ENCODE assay signal across 8 cellular contexts in the genomic region with DNA sequence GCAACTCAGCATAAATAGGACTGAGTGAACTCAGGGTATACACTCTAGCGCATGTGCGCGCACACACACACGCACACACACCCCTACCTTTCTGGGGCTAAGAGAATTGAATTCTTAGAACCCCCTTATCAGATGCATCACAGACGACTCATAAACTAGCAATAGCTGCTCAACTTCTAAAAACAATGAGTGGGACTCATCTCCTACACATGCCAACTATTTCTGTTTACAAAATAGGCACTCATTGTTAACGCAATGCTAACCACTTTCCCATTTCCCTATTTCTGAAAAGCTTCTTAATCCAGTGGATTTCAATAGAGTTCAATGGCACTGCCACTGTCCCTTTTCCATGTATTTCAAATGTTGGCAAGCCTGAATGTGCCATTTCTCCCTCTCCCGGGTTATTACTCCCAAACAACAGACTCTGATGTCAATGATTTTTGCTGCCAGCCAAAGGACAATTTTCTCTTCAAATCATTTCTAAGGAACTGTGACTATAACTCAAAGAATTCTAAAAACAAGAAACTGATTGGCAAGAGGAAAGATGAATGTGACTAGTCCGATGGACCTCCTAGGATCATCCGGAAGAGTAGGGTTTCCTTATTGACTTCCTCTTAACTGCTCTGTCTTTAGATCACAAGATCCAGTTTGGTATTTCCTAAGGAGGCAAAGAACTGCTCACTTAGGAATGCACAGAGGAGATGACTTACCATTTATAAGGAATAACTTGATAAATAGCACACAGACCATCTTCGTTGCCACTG. TPM values are rescaled to one million over a fixed set of nuclear protein-coding genes. Genes with fewer than 3 reads are reported as not detected.
DNase-seq lines count a peak whose midpoint lies in the region; ATAC-seq and TF ChIP-seq lines count a peak whose summit lies in the region.

No MANE protein-coding gene starts in this region.

- no peaks in the 10 kb centered on the region for H3K9me3 Mint-ChIP-seq in WTC11

- H3K27ac Mint-ChIP-seq in WTC11 = peak overlapping the region; percentile 15

- H3K27me3 Mint-ChIP-seq in WTC11 (ENCODE audit: low read depth) = no peaks in the 10 kb centered on the region

- no peaks in the 10 kb centered on the region for H3K36me3 ChIP-seq in neutrophil

- TF ChIP-seq CTCF in WTC11 (IDR thresholded peaks at IDR 0.05) = no peak
- no peak for TF ChIP-seq CTCF in neutrophil (IDR thresholded peaks at IDR 0.05)

- CTCF ChIA-PET in WTC11 (lab: Charles Lee) = no interaction called here

- peaks cover 55% of the 10 kb centered on the region for H3K36me3 Mint-ChIP-seq in WTC11

- peaks cover 95 to 96% of the 10 kb centered on the region in 2 experiments for H3K4me1 ChIP-seq in neutrophil (ENCODE audit: control insufficient read depth in 1 of 2, insufficient read depth in 1 of 2, low read depth in 1 of 2, low read length in 1 of 2)

- ATAC-seq in WTC11 = no peak
- no peak for ATAC-seq in GM21390 (IDR thresholded peaks at IDR 0.05; ENCODE audit: unreplicated experiment)

- H3K9me3 ChIP-seq in neutrophil = no peaks in the 10 kb centered on the region

- peak overlapping the region; percentile 43 for H3K27ac ChIP-seq in neutrophil

- H3K4me3 Mint-ChIP-seq in WTC11 = no peak overlapping the region

- POLR2A ChIA-PET in WTC11 (lab: Charles Lee) = no interaction called here

- peak overlapping the region in 1 of 2 experiments; percentile 9 for H3K4me3 ChIP-seq in neutrophil (ENCODE audit: low read depth in 1 of 2, low read length in 1 of 2)

- DNase-seq in HPDE6-E6E7 (ENCODE audit: extremely low spot score) = peak; percentile 75
- no peak for DNase-seq in WTC11 (ENCODE audit: low spot score)
- peak; percentile 84 for DNase-seq in central memory CD4-positive, alpha-beta T cell
- no peak for DNase-seq in NCI-H1417 treated with DMSO at 0.1 percent for 48 hours (lab: John Stamatoyannopoulos, UW)
- DNase-seq in SK-N-DZ (ENCODE audit: low spot score) = no peak
- no peak for DNase-seq in NCI-H345 treated with DMSO at 0.1 percent for 48 hours (lab: John Stamatoyannopoulos, UW; ENCODE audit: unreplicated experiment)

- no peaks in the 10 kb centered on the region for H3K27me3 ChIP-seq in neutrophil

- peaks cover 62% of the 10 kb centered on the region for H3K4me1 Mint-ChIP-seq in WTC11

TF ChIP-seq in WTC11, 78 proteins besides CTCF, POLR2A, EP300 and RAD21 (continues in another document):
- no peak for TF ChIP-seq TP53 (CRISPR knock-in tag; IDR thresholded peaks at IDR 0.05)
- TF ChIP-seq, protein P1, sequence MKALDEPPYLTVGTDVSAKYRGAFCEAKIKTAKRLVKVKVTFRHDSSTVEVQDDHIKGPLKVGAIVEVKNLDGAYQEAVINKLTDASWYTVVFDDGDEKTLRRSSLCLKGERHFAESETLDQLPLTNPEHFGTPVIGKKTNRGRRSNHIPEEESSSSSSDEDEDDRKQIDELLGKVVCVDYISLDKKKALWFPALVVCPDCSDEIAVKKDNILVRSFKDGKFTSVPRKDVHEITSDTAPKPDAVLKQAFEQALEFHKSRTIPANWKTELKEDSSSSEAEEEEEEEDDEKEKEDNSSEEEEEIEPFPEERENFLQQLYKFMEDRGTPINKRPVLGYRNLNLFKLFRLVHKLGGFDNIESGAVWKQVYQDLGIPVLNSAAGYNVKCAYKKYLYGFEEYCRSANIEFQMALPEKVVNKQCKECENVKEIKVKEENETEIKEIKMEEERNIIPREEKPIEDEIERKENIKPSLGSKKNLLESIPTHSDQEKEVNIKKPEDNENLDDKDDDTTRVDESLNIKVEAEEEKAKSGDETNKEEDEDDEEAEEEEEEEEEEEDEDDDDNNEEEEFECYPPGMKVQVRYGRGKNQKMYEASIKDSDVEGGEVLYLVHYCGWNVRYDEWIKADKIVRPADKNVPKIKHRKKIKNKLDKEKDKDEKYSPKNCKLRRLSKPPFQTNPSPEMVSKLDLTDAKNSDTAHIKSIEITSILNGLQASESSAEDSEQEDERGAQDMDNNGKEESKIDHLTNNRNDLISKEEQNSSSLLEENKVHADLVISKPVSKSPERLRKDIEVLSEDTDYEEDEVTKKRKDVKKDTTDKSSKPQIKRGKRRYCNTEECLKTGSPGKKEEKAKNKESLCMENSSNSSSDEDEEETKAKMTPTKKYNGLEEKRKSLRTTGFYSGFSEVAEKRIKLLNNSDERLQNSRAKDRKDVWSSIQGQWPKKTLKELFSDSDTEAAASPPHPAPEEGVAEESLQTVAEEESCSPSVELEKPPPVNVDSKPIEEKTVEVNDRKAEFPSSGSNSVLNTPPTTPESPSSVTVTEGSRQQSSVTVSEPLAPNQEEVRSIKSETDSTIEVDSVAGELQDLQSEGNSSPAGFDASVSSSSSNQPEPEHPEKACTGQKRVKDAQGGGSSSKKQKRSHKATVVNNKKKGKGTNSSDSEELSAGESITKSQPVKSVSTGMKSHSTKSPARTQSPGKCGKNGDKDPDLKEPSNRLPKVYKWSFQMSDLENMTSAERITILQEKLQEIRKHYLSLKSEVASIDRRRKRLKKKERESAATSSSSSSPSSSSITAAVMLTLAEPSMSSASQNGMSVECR (CRISPR knock-in tag; IDR thresholded peaks at IDR 0.05; ENCODE audit: borderline replicate concordance) = no peak
- TF ChIP-seq SMAD4 (CRISPR knock-in tag; IDR thresholded peaks at IDR 0.05) = no peak
- TF ChIP-seq, protein P2, sequence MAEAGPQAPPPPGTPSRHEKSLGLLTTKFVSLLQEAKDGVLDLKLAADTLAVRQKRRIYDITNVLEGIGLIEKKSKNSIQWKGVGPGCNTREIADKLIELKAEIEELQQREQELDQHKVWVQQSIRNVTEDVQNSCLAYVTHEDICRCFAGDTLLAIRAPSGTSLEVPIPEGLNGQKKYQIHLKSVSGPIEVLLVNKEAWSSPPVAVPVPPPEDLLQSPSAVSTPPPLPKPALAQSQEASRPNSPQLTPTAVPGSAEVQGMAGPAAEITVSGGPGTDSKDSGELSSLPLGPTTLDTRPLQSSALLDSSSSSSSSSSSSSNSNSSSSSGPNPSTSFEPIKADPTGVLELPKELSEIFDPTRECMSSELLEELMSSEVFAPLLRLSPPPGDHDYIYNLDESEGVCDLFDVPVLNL (CRISPR knock-in tag; IDR thresholded peaks at IDR 0.05; ENCODE audit: borderline replicate concordance, low read depth) = no peak
- no peak for TF ChIP-seq KAT7 (CRISPR knock-in tag; IDR thresholded peaks at IDR 0.05; ENCODE audit: borderline replicate concordance)
- no peak for TF ChIP-seq ZBTB21 (CRISPR knock-in tag; IDR thresholded peaks at IDR 0.05; ENCODE audit: borderline replicate concordance)
- no peak for TF ChIP-seq SP1 (CRISPR knock-in tag; conservative IDR thresholded peaks at IDR 0.05)
- TF ChIP-seq ESRRA (CRISPR knock-in tag; IDR thresholded peaks at IDR 0.05; ENCODE audit: borderline replicate concordance) = no peak
- TF ChIP-seq NFE2L1 (CRISPR knock-in tag; IDR thresholded peaks at IDR 0.05) = no peak
- TF ChIP-seq, protein P3, sequence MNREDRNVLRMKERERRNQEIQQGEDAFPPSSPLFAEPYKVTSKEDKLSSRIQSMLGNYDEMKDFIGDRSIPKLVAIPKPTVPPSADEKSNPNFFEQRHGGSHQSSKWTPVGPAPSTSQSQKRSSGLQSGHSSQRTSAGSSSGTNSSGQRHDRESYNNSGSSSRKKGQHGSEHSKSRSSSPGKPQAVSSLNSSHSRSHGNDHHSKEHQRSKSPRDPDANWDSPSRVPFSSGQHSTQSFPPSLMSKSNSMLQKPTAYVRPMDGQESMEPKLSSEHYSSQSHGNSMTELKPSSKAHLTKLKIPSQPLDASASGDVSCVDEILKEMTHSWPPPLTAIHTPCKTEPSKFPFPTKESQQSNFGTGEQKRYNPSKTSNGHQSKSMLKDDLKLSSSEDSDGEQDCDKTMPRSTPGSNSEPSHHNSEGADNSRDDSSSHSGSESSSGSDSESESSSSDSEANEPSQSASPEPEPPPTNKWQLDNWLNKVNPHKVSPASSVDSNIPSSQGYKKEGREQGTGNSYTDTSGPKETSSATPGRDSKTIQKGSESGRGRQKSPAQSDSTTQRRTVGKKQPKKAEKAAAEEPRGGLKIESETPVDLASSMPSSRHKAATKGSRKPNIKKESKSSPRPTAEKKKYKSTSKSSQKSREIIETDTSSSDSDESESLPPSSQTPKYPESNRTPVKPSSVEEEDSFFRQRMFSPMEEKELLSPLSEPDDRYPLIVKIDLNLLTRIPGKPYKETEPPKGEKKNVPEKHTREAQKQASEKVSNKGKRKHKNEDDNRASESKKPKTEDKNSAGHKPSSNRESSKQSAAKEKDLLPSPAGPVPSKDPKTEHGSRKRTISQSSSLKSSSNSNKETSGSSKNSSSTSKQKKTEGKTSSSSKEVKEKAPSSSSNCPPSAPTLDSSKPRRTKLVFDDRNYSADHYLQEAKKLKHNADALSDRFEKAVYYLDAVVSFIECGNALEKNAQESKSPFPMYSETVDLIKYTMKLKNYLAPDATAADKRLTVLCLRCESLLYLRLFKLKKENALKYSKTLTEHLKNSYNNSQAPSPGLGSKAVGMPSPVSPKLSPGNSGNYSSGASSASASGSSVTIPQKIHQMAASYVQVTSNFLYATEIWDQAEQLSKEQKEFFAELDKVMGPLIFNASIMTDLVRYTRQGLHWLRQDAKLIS (CRISPR knock-in tag; IDR thresholded peaks at IDR 0.05; ENCODE audit: borderline replicate concordance) = no peak
- no peak for TF ChIP-seq SMAD3 (CRISPR knock-in tag; IDR thresholded peaks at IDR 0.05; ENCODE audit: borderline replicate concordance)
- TF ChIP-seq ZNF232 (CRISPR knock-in tag; IDR thresholded peaks at IDR 0.05) = no peak
- no peak for TF ChIP-seq FOXJ3 (CRISPR knock-in tag; IDR thresholded peaks at IDR 0.05; ENCODE audit: borderline replicate concordance)
- no peak for TF ChIP-seq ZNF317 (CRISPR knock-in tag; IDR thresholded peaks at IDR 0.05; ENCODE audit: borderline replicate concordance, low read depth)

RNA-seq across cellular contexts. Expression of gene SLC38A1, which starts 48.8 kb away (rescaled TPM):
- 136 to 179 TPM (median 143 TPM) in 3 replicates for total RNA-seq in WTC11 (2021)
- polyA plus RNA-seq in SK-N-DZ (2014; cell fraction: cytosol; rRNA removed) = 76.3 and 94.1 TPM in 2 replicates
- 88.1 and 118 TPM in 2 replicates for polyA plus RNA-seq in SK-N-DZ (2014; cell fraction: nucleus; rRNA removed)

Comparison
In these comparisons a context has a peak if more than half of its experiments do, and no peak if none do; other contexts are left out.
1. DNase-seq: peak in HPDE6-E6E7 (single experiment) and central memory CD4-positive, alpha-beta T cell (single experiment); none in WTC11 (single experiment), NCI-H1417 treated with DMSO at 0.1 percent for 48 hours (single experiment), SK-N-DZ (single experiment) and NCI-H345 treated with DMSO at 0.1 percent for 48 hours (single experiment).